Comparison of ENCODE assay signal across 8 cellular contexts in genomic region chr6:29553268-29554057, GRCh38. TPM values are rescaled to one million over a fixed set of nuclear protein-coding genes. Genes with fewer than 3 reads are reported as not detected.
DNase-seq lines count a peak whose midpoint lies in the region; ATAC-seq and TF ChIP-seq lines count a peak whose summit lies in the region.

No MANE protein-coding gene starts in this region.

- no peaks in the 10 kb centered on the region for H3K4me1 Mint-ChIP-seq in HFFc6 (ENCODE audit: low read depth)

- TF ChIP-seq EP300 in ovary (IDR thresholded peaks at IDR 0.05), result no peak

- no peak overlapping the region for H3K27ac Mint-ChIP-seq in HFFc6

- intact Hi-C loops in ovary (cut with DNase I), result no loop called here

- TF ChIP-seq CTCF in ovary (IDR thresholded peaks at IDR 0.05) (no peak), HFFc6 (IDR thresholded peaks at IDR 0.05) (no peak)

- peaks cover 2% of the 10 kb centered on the region for H3K27me3 Mint-ChIP-seq in HFFc6 (ENCODE audit: insufficient read depth)

- no peak overlapping the region for H3K4me3 Mint-ChIP-seq in HFFc6

- no peak overlapping the region for H3K27ac ChIP-seq in ovary

- H3K9me3 Mint-ChIP-seq in HFFc6, result peaks cover 9% of the 10 kb centered on the region; the same call in 1 of the 2 replicates

- no peak for TF ChIP-seq POLR2A in ovary (IDR thresholded peaks at IDR 0.05)

- DNase-seq in stimulated activated CD4-positive, alpha-beta T cell treated with anti-CD3 and anti-CD28 coated beads, Interleukin-15, amount 100 ng/mL, for 24 hours, result peak; percentile 56
- DNase-seq in stimulated activated CD4-positive, alpha-beta T cell treated with anti-CD3 and anti-CD28 coated beads, Interleukin-4, amount 100 ng/mL, for 24 hours, result no peak
- DNase-seq in activated T-cell treated with anti-CD3 and anti-CD28 coated beads, Interleukin-2, amount 50 U/mL, for 48 hours, result peak; percentile 37 to 49
- DNase-seq in germinal center (ENCODE audit: low spot score) (peak; percentile 31), ovary (peak in 2 of 5 donors; percentile 27 to 48), HFFc6 (no peak), NCI-H2029 (lab: John Stamatoyannopoulos, UW) (no peak)

- H3K36me3 Mint-ChIP-seq in HFFc6 (ENCODE audit: low read depth), result no peaks in the 10 kb centered on the region

- H3K27me3 ChIP-seq in ovary, result no peaks in the 10 kb centered on the region

- ATAC-seq in GM21576 (IDR thresholded peaks at IDR 0.05; ENCODE audit: unreplicated experiment), result no peak

- no peaks in the 10 kb centered on the region for H3K9me3 ChIP-seq in ovary

- H3K4me3 ChIP-seq in ovary, result peak overlapping the region; percentile 33

- no peaks in the 10 kb centered on the region for H3K36me3 ChIP-seq in ovary

- 1 to 6% (median 2%) methylated on average over 65 to 83 of the region's 83 CpGs for WGBS in ovary, 3 donors

- peaks cover 6% of the 10 kb centered on the region for H3K4me1 ChIP-seq in ovary (ENCODE audit: insufficient read depth)

RNA-seq across cellular contexts. Expression of gene UBD, which starts 6.1 kb away (rescaled TPM):
- under 1 TPM in 6 of 7 donors, not detected in 1; 0.22 to 0.60 (median 0.34) TPM for total RNA-seq in ovary
- 1 to 10 TPM in 1 of 2 donors, not detected in 1; 4.2 TPM for polyA plus RNA-seq in ovary
- not detected for total RNA-seq in HFFc6 (2021; fragmentation: NEBNext Ultra II Directional; extraction: Animal tissue kit (Norgen Biotek cat#: 25700))

RNA-seq across cellular contexts. Expression of gene OR2H2, which starts 31.5 kb away (rescaled TPM):
- total RNA-seq in ovary, result not detected
- not detected for polyA plus RNA-seq in ovary
- not detected for total RNA-seq in HFFc6 (2021; fragmentation: NEBNext Ultra II Directional; extraction: Animal tissue kit (Norgen Biotek cat#: 25700))

Comparison
In these comparisons a context has a peak if more than half of its experiments do, and no peak if none do; other contexts are left out.
1. DNase-seq: peak in stimulated activated CD4-positive, alpha-beta T cell treated with anti-CD3 and anti-CD28 coated beads, Interleukin-15, amount 100 ng/mL, for 24 hours (single experiment), activated T-cell treated with anti-CD3 and anti-CD28 coated beads, Interleukin-2, amount 50 U/mL, for 48 hours (2 of 2) and germinal center (single experiment); none in stimulated activated CD4-positive, alpha-beta T cell treated with anti-CD3 and anti-CD28 coated beads, Interleukin-4, amount 100 ng/mL, for 24 hours (single experiment), HFFc6 (single experiment) and NCI-H2029 (single experiment).